8 cellular contexts compared by ENCODE assay signal in genomic region chr6:111871207-111871606, GRCh38. TPM values are rescaled to one million over a fixed set of nuclear protein-coding genes. Genes with fewer than 3 reads are reported as not detected.
DNase-seq lines count a peak whose midpoint lies in the region; ATAC-seq and TF ChIP-seq lines count a peak whose summit lies in the region.

No MANE protein-coding gene starts in this region.

- CTCF ChIA-PET in WTC11 (lab: Charles Lee), result no interaction called here

- H3K9me3 Mint-ChIP-seq in WTC11, result no peaks in the 10 kb centered on the region

- peak overlapping the region; percentile 79 for H3K4me3 ChIP-seq in fibroblast of pulmonary artery (replicated peaks; ENCODE audit: low read depth, low read length)
- peak overlapping the region; percentile 55 to 87 (median 74) for H3K4me3 ChIP-seq in skin epidermis

- peaks cover 21% of the 10 kb centered on the region for H3K27me3 Mint-ChIP-seq in WTC11 (ENCODE audit: low read depth)

- peak overlapping the region in 19 of 21 experiments; percentile 54 to 91 (median 84) for H3K27ac ChIP-seq in skin epidermis

- DNase-seq in stimulated activated CD4-positive, alpha-beta T cell treated with anti-CD3 and anti-CD28 coated beads, Interleukin-15, amount 100 ng/mL, for 24 hours, result peak; percentile 55
- no peak for DNase-seq in stimulated activated CD4-positive, alpha-beta T cell treated with anti-CD3 and anti-CD28 coated beads, Interleukin-2, amount 100 ng/mL, for 48 hours
- no peak for DNase-seq in WTC11 (ENCODE audit: low spot score)
- peak; percentile 19 for DNase-seq in fibroblast of pulmonary artery (ENCODE audit: low read depth)
- DNase-seq in 8988T, result no peak
- no peak for DNase-seq in GM19240 (ENCODE audit: insufficient read length, low spot score)

- no peaks in the 10 kb centered on the region for H3K36me3 Mint-ChIP-seq in WTC11

- peak overlapping the region; percentile 88 for H3K4me3 Mint-ChIP-seq in WTC11

- ATAC-seq in WTC11 (no peak), GM18858 (IDR thresholded peaks at IDR 0.05; ENCODE audit: unreplicated experiment) (no peak)

- TF ChIP-seq CTCF in WTC11 (IDR thresholded peaks at IDR 0.05) (no peak), fibroblast of pulmonary artery (IDR thresholded peaks at IDR 0.05; ENCODE audit: low read length, missing control alignments) (no peak)

- POLR2A ChIA-PET in WTC11 (lab: Charles Lee), result interaction anchor here (1.0 kb wide), 1 partner anchor 8 kb away, joined by 3 read pairs; no protein-coding TSS in a partner anchor

- peak overlapping the region; percentile 47; the same call in 1 of the 2 replicates for H3K27ac Mint-ChIP-seq in WTC11

- H3K4me1 Mint-ChIP-seq in WTC11, result peaks cover 61% of the 10 kb centered on the region

TF ChIP-seq in WTC11, 78 proteins besides CTCF, POLR2A, EP300 and RAD21:
- TF ChIP-seq CREB1 (CRISPR knock-in tag; IDR thresholded peaks at IDR 0.05) (no peak), TCF7 (CRISPR knock-in tag; IDR thresholded peaks at IDR 0.05; ENCODE audit: low read depth) (no peak)

RNA-seq across cellular contexts. Expression of gene FYN, which starts 2.0 kb away (rescaled TPM):
- total RNA-seq in WTC11 (2021), result 57.1 to 63.9 TPM (median 59.0 TPM) in 3 replicates

Comparison
In these comparisons a context has a peak if more than half of its experiments do, and no peak if none do; other contexts are left out.
1. DNase-seq: peak in stimulated activated CD4-positive, alpha-beta T cell treated with anti-CD3 and anti-CD28 coated beads, Interleukin-15, amount 100 ng/mL, for 24 hours (single experiment) and fibroblast of pulmonary artery (single experiment); none in stimulated activated CD4-positive, alpha-beta T cell treated with anti-CD3 and anti-CD28 coated beads, Interleukin-2, amount 100 ng/mL, for 48 hours (0 of 2), WTC11 (single experiment), 8988T (single experiment) and GM19240 (single experiment).